Comparison of ENCODE assay signal across 1 cellular context in genomic region chr13:98746968-98747367, GRCh38.
A peak's percentile ranks its signal among the peaks of the same experiment; 100 is the strongest.
TF ChIP-seq lines count a peak whose summit lies in the region.

No MANE protein-coding gene starts in this region.

TF ChIP-seq in HepG2, 621 proteins besides CTCF, POLR2A, EP300 and RAD21 (continued from another document and continues in another):
- TF ChIP-seq ZNF17 (CRISPR knock-in tag; IDR thresholded peaks at IDR 0.05) (no peak), ZNF607 (CRISPR knock-in tag; IDR thresholded peaks at IDR 0.05; ENCODE audit: borderline replicate concordance) (no peak), MIER2 (CRISPR knock-in tag; IDR thresholded peaks at IDR 0.05) (no peak), ZBTB20 (CRISPR knock-in tag; IDR thresholded peaks at IDR 0.05; ENCODE audit: borderline replicate concordance, low read depth) (no peak), DNMT3B (CRISPR knock-in tag; conservative IDR thresholded peaks at IDR 0.05) (no peak), SIX1 (CRISPR knock-in tag; IDR thresholded peaks at IDR 0.05; ENCODE audit: borderline replicate concordance) (no peak), ZNF781 (CRISPR knock-in tag; IDR thresholded peaks at IDR 0.05; ENCODE audit: borderline replicate concordance, not compliant biosample characterization) (no peak), RBM39 (IDR thresholded peaks at IDR 0.05; ENCODE audit: low read depth, low read length, poor library complexity, severe bottlenecking) (no peak), ZNF546 (CRISPR knock-in tag; conservative IDR thresholded peaks at IDR 0.05) (no peak), MBD4 (IDR thresholded peaks at IDR 0.05; ENCODE audit: borderline replicate concordance, low read length) (no peak), NFYC (CRISPR knock-in tag; IDR thresholded peaks at IDR 0.05) (no peak), ZNF496 (CRISPR knock-in tag; IDR thresholded peaks at IDR 0.05; ENCODE audit: insufficient replicate concordance) (no peak), MAFF (IDR thresholded peaks at IDR 0.05; ENCODE audit: low read depth, low read length) (no peak), NKX3-1 (CRISPR knock-in tag; IDR thresholded peaks at IDR 0.05) (no peak), HOXA3 (CRISPR knock-in tag; IDR thresholded peaks at IDR 0.05) (0 out of 2 replicates have a peak, but pooled peaks have one; percentile 16), ZBTB33 (CRISPR knock-in tag; IDR thresholded peaks at IDR 0.05) (no peak), SRSF1 (optimal IDR thresholded peaks at IDR 0.05; ENCODE audit: low read depth, low read length) (no peak), HNRNPUL1 (IDR thresholded peaks at IDR 0.05; ENCODE audit: low read depth, low read length) (no peak), USF2 (IDR thresholded peaks at IDR 0.05; ENCODE audit: low read depth, low read length) (no peak), USF2 (CRISPR knock-in tag; IDR thresholded peaks at IDR 0.05; ENCODE audit: borderline replicate concordance) (no peak), HNRNPLL (IDR thresholded peaks at IDR 0.05; ENCODE audit: low read depth, low read length, poor library complexity, severe bottlenecking) (no peak), FOXP1 (IDR thresholded peaks at IDR 0.05) (no peak), FOXP1 (CRISPR knock-in tag; IDR thresholded peaks at IDR 0.05) (no peak), NFYB (CRISPR knock-in tag; IDR thresholded peaks at IDR 0.05) (no peak), ZNF430 (CRISPR knock-in tag; IDR thresholded peaks at IDR 0.05) (no peak), MATR3 (CRISPR knock-in tag; IDR thresholded peaks at IDR 0.05) (no peak), ZFP90 (CRISPR knock-in tag; IDR thresholded peaks at IDR 0.05; ENCODE audit: borderline replicate concordance) (no peak), FOSL1 (CRISPR knock-in tag; IDR thresholded peaks at IDR 0.05; ENCODE audit: borderline replicate concordance) (peak; percentile 75; the same call in 1 of the 2 replicates), PAF1 (CRISPR knock-in tag; IDR thresholded peaks at IDR 0.05) (no peak), RARA (CRISPR knock-in tag; IDR thresholded peaks at IDR 0.05) (peak; percentile 48; the same call in 1 of the 2 replicates), PRPF4 (IDR thresholded peaks at IDR 0.05; ENCODE audit: low read depth, low read length, poor library complexity, severe bottlenecking) (no peak), KDM4B (CRISPR knock-in tag; IDR thresholded peaks at IDR 0.05) (no peak), THRA (CRISPR knock-in tag; IDR thresholded peaks at IDR 0.05; ENCODE audit: borderline replicate concordance) (no peak), CREM (IDR thresholded peaks at IDR 0.05) (peak; percentile 16; the same call in 1 of the 2 replicates), CREM (CRISPR knock-in tag; IDR thresholded peaks at IDR 0.05) (no peak), FOSL2 (CRISPR knock-in tag; IDR thresholded peaks at IDR 0.05) (peak; percentile 97), ZNF782 (CRISPR knock-in tag; IDR thresholded peaks at IDR 0.05; ENCODE audit: borderline replicate concordance) (no peak), ZNF746 (CRISPR knock-in tag; IDR thresholded peaks at IDR 0.05) (no peak), ESRRA (CRISPR knock-in tag; IDR thresholded peaks at IDR 0.05; ENCODE audit: low read depth) (no peak), ZNF232 (CRISPR knock-in tag; IDR thresholded peaks at IDR 0.05; ENCODE audit: borderline replicate concordance) (no peak), SIX4 (CRISPR knock-in tag; IDR thresholded peaks at IDR 0.05) (no peak), HNF4G (IDR thresholded peaks at IDR 0.05; ENCODE audit: borderline replicate concordance, low read depth, low read length) (peak; percentile 81; the same call in 1 of the 2 replicates), HNF4G (CRISPR knock-in tag; IDR thresholded peaks at IDR 0.05; ENCODE audit: borderline replicate concordance, low read depth) (no peak), ZNF605 (CRISPR knock-in tag; IDR thresholded peaks at IDR 0.05) (no peak), SP5 (CRISPR knock-in tag; IDR thresholded peaks at IDR 0.05; ENCODE audit: borderline replicate concordance, low read depth) (no peak), ZNF740 (CRISPR knock-in tag; IDR thresholded peaks at IDR 0.05) (0 out of 2 replicates have a peak, but pooled peaks have one; percentile 29), NCOR1 (IDR thresholded peaks at IDR 0.05; ENCODE audit: borderline replicate concordance, low read length) (peak; percentile 52; the same call in 1 of the 2 replicates), ZNF800 (CRISPR knock-in tag; IDR thresholded peaks at IDR 0.05) (no peak), ZNF564 (CRISPR knock-in tag; IDR thresholded peaks at IDR 0.05) (no peak), NCOA2 (CRISPR knock-in tag; IDR thresholded peaks at IDR 0.05) (no peak), ZNF343 (CRISPR knock-in tag; IDR thresholded peaks at IDR 0.05) (no peak), MAX (IDR thresholded peaks at IDR 0.05) (0 out of 2 replicates have a peak, but pooled peaks have one; percentile 21), GATAD2A (CRISPR knock-in tag; IDR thresholded peaks at IDR 0.05) (peak; percentile 74), KMT2B (CRISPR knock-in tag; IDR thresholded peaks at IDR 0.05) (no peak)
- TF ChIP-seq, protein P1, sequence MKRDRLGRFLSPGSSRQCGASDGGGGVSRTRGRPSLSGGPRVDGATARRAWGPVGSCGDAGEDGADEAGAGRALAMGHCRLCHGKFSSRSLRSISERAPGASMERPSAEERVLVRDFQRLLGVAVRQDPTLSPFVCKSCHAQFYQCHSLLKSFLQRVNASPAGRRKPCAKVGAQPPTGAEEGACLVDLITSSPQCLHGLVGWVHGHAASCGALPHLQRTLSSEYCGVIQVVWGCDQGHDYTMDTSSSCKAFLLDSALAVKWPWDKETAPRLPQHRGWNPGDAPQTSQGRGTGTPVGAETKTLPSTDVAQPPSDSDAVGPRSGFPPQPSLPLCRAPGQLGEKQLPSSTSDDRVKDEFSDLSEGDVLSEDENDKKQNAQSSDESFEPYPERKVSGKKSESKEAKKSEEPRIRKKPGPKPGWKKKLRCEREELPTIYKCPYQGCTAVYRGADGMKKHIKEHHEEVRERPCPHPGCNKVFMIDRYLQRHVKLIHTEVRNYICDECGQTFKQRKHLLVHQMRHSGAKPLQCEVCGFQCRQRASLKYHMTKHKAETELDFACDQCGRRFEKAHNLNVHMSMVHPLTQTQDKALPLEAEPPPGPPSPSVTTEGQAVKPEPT (CRISPR knock-in tag; IDR thresholded peaks at IDR 0.05; ENCODE audit: low read depth) = no peak
- TF ChIP-seq, protein P2, sequence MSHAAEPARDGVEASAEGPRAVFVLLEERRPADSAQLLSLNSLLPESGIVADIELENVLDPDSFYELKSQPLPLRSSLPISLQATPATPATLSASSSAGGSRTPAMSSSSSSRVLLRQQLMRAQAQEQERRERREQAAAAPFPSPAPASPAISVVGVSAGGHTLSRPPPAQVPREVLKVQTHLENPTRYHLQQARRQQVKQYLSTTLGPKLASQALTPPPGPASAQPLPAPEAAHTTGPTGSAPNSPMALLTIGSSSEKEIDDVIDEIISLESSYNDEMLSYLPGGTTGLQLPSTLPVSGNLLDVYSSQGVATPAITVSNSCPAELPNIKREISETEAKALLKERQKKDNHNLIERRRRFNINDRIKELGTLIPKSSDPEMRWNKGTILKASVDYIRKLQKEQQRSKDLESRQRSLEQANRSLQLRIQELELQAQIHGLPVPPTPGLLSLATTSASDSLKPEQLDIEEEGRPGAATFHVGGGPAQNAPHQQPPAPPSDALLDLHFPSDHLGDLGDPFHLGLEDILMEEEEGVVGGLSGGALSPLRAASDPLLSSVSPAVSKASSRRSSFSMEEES (CRISPR knock-in tag; IDR thresholded peaks at IDR 0.05) = no peak
- TF ChIP-seq, protein P3, sequence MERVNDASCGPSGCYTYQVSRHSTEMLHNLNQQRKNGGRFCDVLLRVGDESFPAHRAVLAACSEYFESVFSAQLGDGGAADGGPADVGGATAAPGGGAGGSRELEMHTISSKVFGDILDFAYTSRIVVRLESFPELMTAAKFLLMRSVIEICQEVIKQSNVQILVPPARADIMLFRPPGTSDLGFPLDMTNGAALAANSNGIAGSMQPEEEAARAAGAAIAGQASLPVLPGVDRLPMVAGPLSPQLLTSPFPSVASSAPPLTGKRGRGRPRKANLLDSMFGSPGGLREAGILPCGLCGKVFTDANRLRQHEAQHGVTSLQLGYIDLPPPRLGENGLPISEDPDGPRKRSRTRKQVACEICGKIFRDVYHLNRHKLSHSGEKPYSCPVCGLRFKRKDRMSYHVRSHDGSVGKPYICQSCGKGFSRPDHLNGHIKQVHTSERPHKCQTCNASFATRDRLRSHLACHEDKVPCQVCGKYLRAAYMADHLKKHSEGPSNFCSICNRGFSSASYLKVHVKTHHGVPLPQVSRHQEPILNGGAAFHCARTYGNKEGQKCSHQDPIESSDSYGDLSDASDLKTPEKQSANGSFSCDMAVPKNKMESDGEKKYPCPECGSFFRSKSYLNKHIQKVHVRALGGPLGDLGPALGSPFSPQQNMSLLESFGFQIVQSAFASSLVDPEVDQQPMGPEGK (CRISPR knock-in tag; IDR thresholded peaks at IDR 0.05) = peak; percentile 40; the same call in 1 of the 2 replicates
- TF ChIP-seq, protein P4, sequence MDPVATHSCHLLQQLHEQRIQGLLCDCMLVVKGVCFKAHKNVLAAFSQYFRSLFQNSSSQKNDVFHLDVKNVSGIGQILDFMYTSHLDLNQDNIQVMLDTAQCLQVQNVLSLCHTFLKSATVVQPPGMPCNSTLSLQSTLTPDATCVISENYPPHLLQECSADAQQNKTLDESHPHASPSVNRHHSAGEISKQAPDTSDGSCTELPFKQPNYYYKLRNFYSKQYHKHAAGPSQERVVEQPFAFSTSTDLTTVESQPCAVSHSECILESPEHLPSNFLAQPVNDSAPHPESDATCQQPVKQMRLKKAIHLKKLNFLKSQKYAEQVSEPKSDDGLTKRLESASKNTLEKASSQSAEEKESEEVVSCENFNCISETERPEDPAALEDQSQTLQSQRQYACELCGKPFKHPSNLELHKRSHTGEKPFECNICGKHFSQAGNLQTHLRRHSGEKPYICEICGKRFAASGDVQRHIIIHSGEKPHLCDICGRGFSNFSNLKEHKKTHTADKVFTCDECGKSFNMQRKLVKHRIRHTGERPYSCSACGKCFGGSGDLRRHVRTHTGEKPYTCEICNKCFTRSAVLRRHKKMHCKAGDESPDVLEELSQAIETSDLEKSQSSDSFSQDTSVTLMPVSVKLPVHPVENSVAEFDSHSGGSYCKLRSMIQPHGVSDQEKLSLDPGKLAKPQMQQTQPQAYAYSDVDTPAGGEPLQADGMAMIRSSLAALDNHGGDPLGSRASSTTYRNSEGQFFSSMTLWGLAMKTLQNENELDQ (CRISPR knock-in tag; IDR thresholded peaks at IDR 0.05; ENCODE audit: borderline replicate concordance) = no peak
